8 cellular contexts compared by ENCODE assay signal in genomic region chr3:196518999-196519737, GRCh38. TPM values are rescaled to one million over a fixed set of nuclear protein-coding genes. Genes with fewer than 3 reads are reported as not detected.
A peak's percentile ranks its signal among the peaks of the same experiment; 100 is the strongest.
DNase-seq lines count a peak whose midpoint lies in the region; ATAC-seq and TF ChIP-seq lines count a peak whose summit lies in the region.

No MANE protein-coding gene starts in this region.

- H3K4me3 ChIP-seq in NT2/D1 (ENCODE audit: insufficient read length, low read depth) (no peak overlapping the region), fibroblast of villous mesenchyme (ENCODE audit: low read depth, low read length) (no peak overlapping the region)

- peaks cover 49% of the 10 kb centered on the region for H3K9me3 ChIP-seq in NT2/D1 (ENCODE audit: insufficient read depth, low read length)

- peak; percentile 62 for ATAC-seq in sciatic nerve
- ATAC-seq in HG03460 (IDR thresholded peaks at IDR 0.05; ENCODE audit: unreplicated experiment), result no peak
- ATAC-seq in HG02840 (IDR thresholded peaks at IDR 0.05; ENCODE audit: low FRiP score, unreplicated experiment), result no peak

- in situ Hi-C loops in GM13977 (cut with MboI; ENCODE audit: low pct_unique_long_range_greater_than_20kb, low sequenced_read_pairs, unreplicated experiment), result no loop called here

- no peaks in the 10 kb centered on the region for H3K36me3 ChIP-seq in NT2/D1 (ENCODE audit: insufficient read depth, insufficient read length, low read length)

- DNase-seq in AML-193 (lab: John Stamatoyannopoulos, UW) (peak; percentile 82 to 84), GM13977 (ENCODE audit: low spot score) (no peak), NT2/D1 (ENCODE audit: low read depth, low spot score) (peak; percentile 86), fibroblast of villous mesenchyme (ENCODE audit: low read depth) (peak; percentile 83), sciatic nerve (ENCODE audit: low spot score) (peak; percentile 72)
- DNase-seq in activated T-cell treated with anti-CD3 and anti-CD28 coated beads, Interleukin-2, amount 50 U/mL, for 1 hour, result peak; percentile 40

- intact Hi-C loops in sciatic nerve (cut with DNase I), result loop anchor here (5.0 kb wide), 1 partner anchor 1433 kb away; the partner anchor contains the start of gene RPL35A

- H3K9ac ChIP-seq in NT2/D1 (ENCODE audit: insufficient read length, low read depth), result no peak overlapping the region

- TF ChIP-seq CTCF in GM13977 (IDR thresholded peaks at IDR 0.05; ENCODE audit: extremely low read depth, insufficient read depth, missing control alignments) (peak; percentile 52), fibroblast of villous mesenchyme (IDR thresholded peaks at IDR 0.05; ENCODE audit: insufficient read depth, low read depth, low read length) (peak; percentile 62)

- H3K27me3 ChIP-seq in NT2/D1 (ENCODE audit: insufficient read depth, insufficient read length), result no peaks in the 10 kb centered on the region

- H3K4me1 ChIP-seq in NT2/D1 (ENCODE audit: insufficient read depth, insufficient read length), result no peaks in the 10 kb centered on the region

RNA-seq across cellular contexts. Expression of gene SMCO1, which starts 4.0 kb away (rescaled TPM):
- total RNA-seq in fibroblast of villous mesenchyme, result under 0.01 TPM in 1 of 2 replicates, not detected in the other
- not detected for total RNA-seq in sciatic nerve

RNA-seq across cellular contexts. Expression of gene RNF168, which starts 15.6 kb away (rescaled TPM):
- total RNA-seq in fibroblast of villous mesenchyme (17.1 and 22.5 TPM in 2 replicates), sciatic nerve (31.6 TPM)

RNA-seq across cellular contexts. Expression of gene WDR53, which starts 49.2 kb away (rescaled TPM):
- total RNA-seq in fibroblast of villous mesenchyme (5.5 and 6.9 TPM in 2 replicates), sciatic nerve (13.5 TPM)

RNA-seq across cellular contexts. Expression of gene FBXO45, which starts 49.3 kb away (rescaled TPM):
- 9.3 and 12.5 TPM in 2 replicates for total RNA-seq in fibroblast of villous mesenchyme
- 8.7 TPM for total RNA-seq in sciatic nerve
